ENCODE assay signal across 7 cellular contexts in genomic region chr1:193019442-193020026, GRCh38. TPM values are rescaled to one million over a fixed set of nuclear protein-coding genes. Genes with fewer than 3 reads are reported as not detected.
A peak's percentile ranks its signal among the peaks of the same experiment; 100 is the strongest.
DNase-seq lines count a peak whose midpoint lies in the region; ATAC-seq, FAIRE-seq and TF ChIP-seq lines count a peak whose summit lies in the region.

No MANE protein-coding gene starts in this region.

- H4K20me1 ChIP-seq in GM23338 (replicated peaks; ENCODE audit: insufficient read depth) = no peaks in the 10 kb centered on the region; the same call in 1 of the 2 replicates

- ATAC-seq in GM23338 (no peak), left cardiac atrium (peak; percentile 58 to 70)

- no peaks in the 10 kb centered on the region for H3K79me2 ChIP-seq in GM23338 (replicated peaks; ENCODE audit: insufficient read depth)

- peaks cover 7% of the 10 kb centered on the region; the same call in 2 of the 3 replicates for H3K36me3 Mint-ChIP-seq in GM23338 (ENCODE audit: low read depth)

- H3K27me3 ChIP-seq in GM23338 (ENCODE audit: insufficient read depth) (no peaks in the 10 kb centered on the region), WERI-Rb-1 (ENCODE audit: insufficient read depth, low read depth, severe bottlenecking) (no peaks in the 10 kb centered on the region), small intestine (ENCODE audit: control insufficient read depth in 2 of 2, insufficient read depth in 2 of 2, low read length in 2 of 2) (no peaks in the 10 kb centered on the region)

- no peaks in the 10 kb centered on the region for H3K36me3 ChIP-seq in GM23338 (ENCODE audit: insufficient read depth)
- H3K36me3 ChIP-seq in WERI-Rb-1 = peaks cover 9% of the 10 kb centered on the region
- H3K36me3 ChIP-seq in small intestine (ENCODE audit: control insufficient read depth in 2 of 2, insufficient read depth in 2 of 2, low read length in 2 of 2) = no peaks in the 10 kb centered on the region

- H3K27ac Mint-ChIP-seq in GM23338 = no peak overlapping the region

- intact Hi-C loops in left cardiac atrium (cut with DNase I) = loop anchor here in 1 of 2 donors (5.0 kb wide), 2 partner anchors 212 to 542 kb away; partner anchors contain the start of gene RGS2

- H3K27me3 Mint-ChIP-seq in GM23338 (ENCODE audit: insufficient read depth, low read depth, poor library complexity) = no peaks in the 10 kb centered on the region

- in situ Hi-C loops in G401 (cut with HindIII; ENCODE audit: low sequenced_read_pairs) = loop anchor here (25.0 kb wide), 1 partner anchor 207 kb away; the partner anchor contains the start of gene RGS2

- FAIRE-seq in small intestine (lab: Jason Lieb, UNC) = peak; percentile 94

- no peak overlapping the region for H2AFZ ChIP-seq in GM23338

- no peak overlapping the region for H3K4me3 Mint-ChIP-seq in GM23338

- DNase-seq in G401 (ENCODE audit: low spot score) = peak; percentile 61
- DNase-seq in GM23338 (ENCODE audit: low spot score) = peak; percentile 65
- peak; percentile 63 for DNase-seq in NCI-H1092 treated with DMSO at 0.1 percent for 48 hours (lab: John Stamatoyannopoulos, UW)
- DNase-seq in WERI-Rb-1 = no peak
- DNase-seq in left cardiac atrium = no peak
- peak; percentile 77 for DNase-seq in small intestine
- DNase-seq in activated CD4-positive, alpha-beta T cell treated with anti-CD3 and anti-CD28 coated beads, Interleukin-2, amount 50 U/mL, for 1 hour = no peak

- H3K4me3 ChIP-seq in GM23338 = no peak overlapping the region
- no peak overlapping the region for H3K4me3 ChIP-seq in WERI-Rb-1 (ENCODE audit: low read depth, low read length)
- H3K4me3 ChIP-seq in small intestine (ENCODE audit: low read depth in 1 of 2, low read length in 2 of 2) = no peak overlapping the region

- no peak overlapping the region for H3K4me2 ChIP-seq in GM23338

- no peaks in the 10 kb centered on the region for H3K9me2 ChIP-seq in GM23338 (ENCODE audit: insufficient read depth)

- no peaks in the 10 kb centered on the region for H3K9me3 Mint-ChIP-seq in GM23338

- H3K9me3 ChIP-seq in WERI-Rb-1 (ENCODE audit: severe bottlenecking) = no peaks in the 10 kb centered on the region
- no peaks in the 10 kb centered on the region for H3K9me3 ChIP-seq in small intestine (ENCODE audit: control insufficient read depth, low read depth)

- peaks cover 9% of the 10 kb centered on the region; the same call in 2 of the 3 replicates for H3K4me1 Mint-ChIP-seq in GM23338

- TF ChIP-seq CTCF in GM23338 (conservative IDR thresholded peaks at IDR 0.05; ENCODE audit: low read depth in 2 of 2) (peak; percentile 62 to 66), WERI-Rb-1 (IDR thresholded peaks at IDR 0.05; ENCODE audit: low read depth, low read length) (peak; percentile 28; the same call in 1 of the 2 replicates)

- H3K27ac ChIP-seq in GM23338 (ENCODE audit: low read depth) = no peak overlapping the region
- H3K27ac ChIP-seq in WERI-Rb-1 = no peak overlapping the region
- H3K27ac ChIP-seq in small intestine (ENCODE audit: low read depth in 1 of 2, low read length in 1 of 2) = no peak overlapping the region

- H3K4me1 ChIP-seq in GM23338 (ENCODE audit: insufficient read depth) = no peaks in the 10 kb centered on the region; the same call in 1 of the 2 replicates
- H3K4me1 ChIP-seq in small intestine (ENCODE audit: control insufficient read depth in 2 of 2, insufficient read depth in 1 of 2, low read depth in 1 of 2, low read length in 1 of 2) = no peaks in the 10 kb centered on the region

- no peaks in the 10 kb centered on the region for H3F3A ChIP-seq in GM23338 (replicated peaks; ENCODE audit: low read depth)

TF ChIP-seq in GM23338, 12 proteins besides CTCF, POLR2A, EP300 and RAD21 (continues in another document):
- TF ChIP-seq POLR2AphosphoS5 (IDR thresholded peaks at IDR 0.05; ENCODE audit: low read depth) = no peak
- TF ChIP-seq EZH2 (IDR thresholded peaks at IDR 0.05; ENCODE audit: low read depth, unreplicated experiment) = no peak
- no peak for TF ChIP-seq ZNF462 (CRISPR knock-in tag; IDR thresholded peaks at IDR 0.05)
- no peak for TF ChIP-seq JUNB (IDR thresholded peaks at IDR 0.05; ENCODE audit: unreplicated experiment)
- TF ChIP-seq STAT1 (IDR thresholded peaks at IDR 0.05; ENCODE audit: unreplicated experiment) = no peak
- TF ChIP-seq NANOG (IDR thresholded peaks at IDR 0.05; ENCODE audit: borderline replicate concordance) = no peak
- TF ChIP-seq CREB1 (CRISPR knock-in tag; IDR thresholded peaks at IDR 0.05; ENCODE audit: low read depth) = no peak
- TF ChIP-seq ZNF114 (CRISPR knock-in tag; IDR thresholded peaks at IDR 0.05) = no peak
- no peak for TF ChIP-seq EZH2phosphoT487 (IDR thresholded peaks at IDR 0.05; ENCODE audit: unreplicated experiment)
- no peak for TF ChIP-seq ETS1 (IDR thresholded peaks at IDR 0.05)

RNA-seq across cellular contexts. Expression of gene UCHL5, which starts 39.6 kb away (rescaled TPM):
- 46.2 and 53.3 TPM in 2 replicates for total RNA-seq in G401 (2014; rRNA removed; shearing (Covaris generic))
- 40.2 and 42.5 TPM in 2 replicates for total RNA-seq in GM23338 (2014; rRNA removed; shearing (Covaris generic))
- 60.2 and 67.1 TPM in 2 replicates for polyA plus RNA-seq in GM23338 (2016; fragmentation: Nextera tagmentation; extraction: Ambion mirVana)
- total RNA-seq in left cardiac atrium = 10 to 100 TPM; 28.1 to 33.6 TPM
- 10 to 100 TPM; 22.6 to 24.3 (median 24.2) TPM for polyA plus RNA-seq in small intestine

RNA-seq across cellular contexts. Expression of gene RO60, which starts 39.9 kb away (rescaled TPM):
- 89.6 and 177 TPM in 2 replicates for total RNA-seq in G401 (2014; rRNA removed; shearing (Covaris generic))
- total RNA-seq in GM23338 (2014; rRNA removed; shearing (Covaris generic)) = 122 and 130 TPM in 2 replicates
- 87.3 and 103 TPM in 2 replicates for polyA plus RNA-seq in GM23338 (2016; fragmentation: Nextera tagmentation; extraction: Ambion mirVana)
- 10 to 100 TPM; 51.7 to 58.2 TPM for total RNA-seq in left cardiac atrium
- 1 to 10 TPM; 4.0 to 7.3 (median 7.2) TPM for polyA plus RNA-seq in small intestine

Comparison
In these comparisons a context has a peak if more than half of its experiments do, and no peak if none do; other contexts are left out.
1. DNase-seq: peak in G401 (single experiment), GM23338 (single experiment), NCI-H1092 treated with DMSO at 0.1 percent for 48 hours (single experiment) and small intestine (single experiment); none in WERI-Rb-1 (single experiment), left cardiac atrium (single experiment) and activated CD4-positive, alpha-beta T cell treated with anti-CD3 and anti-CD28 coated beads, Interleukin-2, amount 50 U/mL, for 1 hour (single experiment).